In the genomic region with DNA sequence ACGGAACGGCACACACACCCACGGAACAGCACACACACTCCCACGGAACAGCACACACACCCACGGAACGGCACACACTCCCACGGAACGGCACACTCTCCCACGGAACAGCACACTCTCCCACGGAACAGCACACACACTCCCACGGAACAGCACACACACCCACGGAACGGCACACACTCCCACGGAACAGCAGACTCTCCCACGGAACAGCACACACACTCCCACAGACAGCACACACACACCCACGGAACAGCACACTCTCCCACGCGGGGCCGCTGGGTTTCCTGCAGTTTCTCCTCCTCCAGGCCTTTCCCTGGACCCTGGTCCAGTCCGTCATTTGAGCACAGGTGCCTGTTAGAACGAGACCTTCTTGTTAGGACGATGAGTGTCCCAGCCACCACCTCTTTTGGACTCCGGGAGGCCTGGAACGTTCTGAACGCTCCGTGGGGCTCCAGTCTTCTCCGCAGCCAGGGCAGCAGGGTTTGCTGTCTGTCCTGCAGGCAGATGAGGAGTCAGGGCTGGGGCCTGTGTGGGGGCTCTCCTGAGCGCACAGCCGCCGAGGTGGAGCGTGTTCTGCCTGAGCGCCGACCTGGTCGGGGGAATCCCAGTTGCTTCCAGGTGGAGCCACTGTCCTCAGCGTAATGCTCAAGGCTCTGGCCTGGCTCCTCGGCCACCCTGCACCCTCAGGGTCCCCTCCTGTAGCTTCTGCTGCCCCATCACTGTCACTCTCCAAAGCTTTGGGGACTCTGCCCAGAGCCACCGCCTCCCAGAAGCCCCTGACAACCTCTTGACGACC, we compare ENCODE assay signal across 1 cellular context.
TF ChIP-seq lines count a peak whose summit lies in the region.

No MANE protein-coding gene starts in this region.

TF ChIP-seq in HepG2, 621 proteins besides CTCF, POLR2A, EP300 and RAD21:
- TF ChIP-seq AGO2 (optimal IDR thresholded peaks at IDR 0.05; ENCODE audit: low read depth, low read length) (peak; percentile 21), ZNF562 (CRISPR knock-in tag; IDR thresholded peaks at IDR 0.05; ENCODE audit: borderline replicate concordance) (no peak), AGO1 (IDR thresholded peaks at IDR 0.05; ENCODE audit: low read depth, low read length, poor library complexity, severe bottlenecking) (peak; percentile 32), ZNF335 (CRISPR knock-in tag; IDR thresholded peaks at IDR 0.05) (no peak), ZNF34 (CRISPR knock-in tag; IDR thresholded peaks at IDR 0.05; ENCODE audit: borderline replicate concordance) (no peak)
